Comparison of ENCODE assay signal across 7 cellular contexts in genomic region chr9:101791938-101792337, GRCh38. TPM values are rescaled to one million over a fixed set of nuclear protein-coding genes. Genes with fewer than 3 reads are reported as not detected.
A peak's percentile ranks its signal among the peaks of the same experiment; 100 is the strongest.
DNase-seq lines count a peak whose midpoint lies in the region; ATAC-seq and TF ChIP-seq lines count a peak whose summit lies in the region.

No MANE protein-coding gene starts in this region.

- ATAC-seq in HG03159 (IDR thresholded peaks at IDR 0.05; ENCODE audit: unreplicated experiment) (peak; percentile 74), sciatic nerve (peak; percentile 57)

- H3K4me1 ChIP-seq in effector memory CD4-positive, alpha-beta T cell (ENCODE audit: control insufficient read depth, insufficient read depth, low read length, poor library complexity, severe bottlenecking): no peaks in the 10 kb centered on the region

- intact Hi-C loops in sciatic nerve (cut with DNase I): no loop called here

- H3K9me3 ChIP-seq in effector memory CD4-positive, alpha-beta T cell (ENCODE audit: control insufficient read depth, low read length): no peaks in the 10 kb centered on the region

- H3K27ac ChIP-seq in effector memory CD4-positive, alpha-beta T cell (ENCODE audit: insufficient read depth, low read length, poor library complexity, severe bottlenecking): no peak overlapping the region

- no peaks in the 10 kb centered on the region for H3K27me3 ChIP-seq in effector memory CD4-positive, alpha-beta T cell (replicated peaks; ENCODE audit: control insufficient read depth, insufficient read depth, low read length, poor library complexity, severe bottlenecking)

- peak; percentile 52 for TF ChIP-seq CTCF in GM12864 (IDR thresholded peaks at IDR 0.05; ENCODE audit: low read depth, low read length, missing control alignments)

- DNase-seq in GM12864 (ENCODE audit: low read depth) (peak; percentile 3), NCI-H82 treated with DMSO at 0.1 percent for 48 hours (lab: John Stamatoyannopoulos, UW; ENCODE audit: unreplicated experiment) (peak; percentile 16), ecto neural progenitor cell (ENCODE audit: low spot score) (peak; percentile 78), sciatic nerve (ENCODE audit: low spot score) (no peak)
- DNase-seq in activated CD4-positive, CD25-positive, alpha-beta regulatory T cell treated with anti-CD3 and anti-CD28 coated beads, Interleukin-2, amount 50 U/mL, for 72 hours: no peak
- no peak for DNase-seq in effector memory CD4-positive, alpha-beta T cell

- H3K36me3 ChIP-seq in effector memory CD4-positive, alpha-beta T cell (ENCODE audit: control insufficient read depth, insufficient read depth, low read length): no peaks in the 10 kb centered on the region

- no peak overlapping the region for H3K4me3 ChIP-seq in GM12864 (ENCODE audit: low read depth, low read length)
- H3K4me3 ChIP-seq in effector memory CD4-positive, alpha-beta T cell (ENCODE audit: insufficient read depth, low read depth, low read length, poor library complexity, severe bottlenecking): no peak overlapping the region

RNA-seq across cellular contexts. Expression of gene GRIN3A, which starts 53.5 kb away (rescaled TPM):
- total RNA-seq in sciatic nerve: 0.13 TPM

Comparison
In these comparisons a context has a peak if more than half of its experiments do, and no peak if none do; other contexts are left out.
1. DNase-seq: peak in GM12864 (single experiment), NCI-H82 treated with DMSO at 0.1 percent for 48 hours (single experiment) and ecto neural progenitor cell (single experiment); none in sciatic nerve (single experiment), activated CD4-positive, CD25-positive, alpha-beta regulatory T cell treated with anti-CD3 and anti-CD28 coated beads, Interleukin-2, amount 50 U/mL, for 72 hours (single experiment) and effector memory CD4-positive, alpha-beta T cell (0 of 3).